Comparison of ENCODE assay signal across 8 cellular contexts in genomic region chr4:13541720-13542576, GRCh38. TPM values are rescaled to one million over a fixed set of nuclear protein-coding genes. Genes with fewer than 3 reads are reported as not detected.
DNase-seq lines count a peak whose midpoint lies in the region; ATAC-seq and TF ChIP-seq lines count a peak whose summit lies in the region.

No MANE protein-coding gene starts in this region.

- H3F3A ChIP-seq in neural progenitor cell (ENCODE audit: low read depth), result peaks cover 38% of the 10 kb centered on the region
- H3F3A ChIP-seq in GM23248 (ENCODE audit: insufficient read depth), result no peaks in the 10 kb centered on the region

- H3K27ac ChIP-seq in ectodermal cell (ENCODE audit: insufficient read depth, low read depth, low read length, poor library complexity, severe bottlenecking), result no peak overlapping the region
- H3K27ac ChIP-seq in neural progenitor cell, result no peak overlapping the region
- H3K27ac ChIP-seq in GM23248, result no peak overlapping the region

- H3K9me3 ChIP-seq in ectodermal cell (ENCODE audit: control insufficient read depth, low read length) (no peaks in the 10 kb centered on the region), neural progenitor cell (ENCODE audit: low read depth) (no peaks in the 10 kb centered on the region), GM23248 (ENCODE audit: low read depth) (no peaks in the 10 kb centered on the region)

- H3K4me1 ChIP-seq in ectodermal cell (ENCODE audit: control insufficient read depth, insufficient read depth, low read length) (no peaks in the 10 kb centered on the region), neural progenitor cell (no peaks in the 10 kb centered on the region), GM23248 (ENCODE audit: insufficient read depth) (no peaks in the 10 kb centered on the region; the same call in 1 of the 2 replicates)

- no peaks in the 10 kb centered on the region for H3K79me2 ChIP-seq in neural progenitor cell (ENCODE audit: low read depth)
- H3K79me2 ChIP-seq in GM23248 (ENCODE audit: insufficient read depth), result no peaks in the 10 kb centered on the region

- DNase-seq in DMS 273 (lab: John Stamatoyannopoulos, UW; ENCODE audit: unreplicated experiment) (peak; percentile 81), DMS 273 treated with DMSO at 0.1 percent for 48 hours (lab: John Stamatoyannopoulos, UW) (no peak), neural progenitor cell (ENCODE audit: low spot score) (peak; percentile 69), NCI-H446 (lab: John Stamatoyannopoulos, UW) (no peak), GM23248 (no peak)

- peaks cover 15 to 24% (median 18%) of the 10 kb centered on the region in 3 donors for H3K4me1 Mint-ChIP-seq in IgD-negative memory B cell
- peaks cover 36% of the 10 kb centered on the region for H3K4me1 Mint-ChIP-seq in neural progenitor cell

- H3K4me2 ChIP-seq in neural progenitor cell, result peak overlapping the region; percentile 62
- no peak overlapping the region for H3K4me2 ChIP-seq in GM23248 (ENCODE audit: unreplicated experiment)

- H3K9ac ChIP-seq in neural progenitor cell (no peak overlapping the region), GM23248 (no peak overlapping the region)

- no peaks in the 10 kb centered on the region for H3K36me3 ChIP-seq in ectodermal cell (ENCODE audit: control insufficient read depth, insufficient read depth, low read length)
- no peaks in the 10 kb centered on the region for H3K36me3 ChIP-seq in neural progenitor cell
- H3K36me3 ChIP-seq in GM23248 (ENCODE audit: low read depth), result no peaks in the 10 kb centered on the region

- TF ChIP-seq CTCF in neural progenitor cell (IDR thresholded peaks at IDR 0.05), result peak; percentile 49

- peaks cover 2 to 7% (median 4%) of the 10 kb centered on the region in 3 donors for H3K9me3 Mint-ChIP-seq in IgD-negative memory B cell
- peaks cover 8% of the 10 kb centered on the region for H3K9me3 Mint-ChIP-seq in neural progenitor cell

- H3K9me2 ChIP-seq in GM23248 (ENCODE audit: insufficient read depth), result no peaks in the 10 kb centered on the region

- H3K4me3 ChIP-seq in ectodermal cell (ENCODE audit: insufficient read depth, low read depth, low read length) (peak overlapping the region; percentile 7), neural progenitor cell (peak overlapping the region; percentile 15), GM23248 (no peak overlapping the region)

- WGBS in ectodermal cell, 2 experiments, result 34 to 38% methylated on average over 79 of the region's 79 CpGs
- 69 to 73% methylated on average over 36 to 79 of the region's 79 CpGs for WGBS in GM23248 (ENCODE audit: low coverage in 1 of 2, low lambda C conversion rate in 2 of 2, missing lambda C conversion rate in 2 of 2), 2 experiments

- H3K36me3 Mint-ChIP-seq in IgD-negative memory B cell (peaks cover 6% of the 10 kb centered on the region), neural progenitor cell (peaks cover 5% of the 10 kb centered on the region)

- peaks cover 69% of the 10 kb centered on the region for H3K27me3 Mint-ChIP-seq in IgD-negative memory B cell
- H3K27me3 Mint-ChIP-seq in neural progenitor cell (ENCODE audit: insufficient read depth, low read depth), result peaks cover 81% of the 10 kb centered on the region

- H3K27me3 ChIP-seq in ectodermal cell (ENCODE audit: control insufficient read depth, insufficient read depth, low read length, poor library complexity, severe bottlenecking) (peaks cover 100% of the 10 kb centered on the region), neural progenitor cell (peaks cover 100% of the 10 kb centered on the region), GM23248 (replicated peaks; ENCODE audit: insufficient read depth) (peaks cover 74% of the 10 kb centered on the region)

- in situ Hi-C loops in GM23248 (cut with MboI), result no loop called here

- peak overlapping the region; percentile 86 to 95 (median 92) for H3K27ac Mint-ChIP-seq in IgD-negative memory B cell
- H3K27ac Mint-ChIP-seq in neural progenitor cell, result no peak overlapping the region

- H3K4me3 Mint-ChIP-seq in IgD-negative memory B cell, result peak overlapping the region in 3 of 4 donors; percentile 48 to 80 (median 74)
- peak overlapping the region; percentile 77 for H3K4me3 Mint-ChIP-seq in neural progenitor cell

- no peak for ATAC-seq in HG03108 (IDR thresholded peaks at IDR 0.05; ENCODE audit: unreplicated experiment)

- peak overlapping the region; percentile 14 for H2AFZ ChIP-seq in neural progenitor cell (replicated peaks)
- H2AFZ ChIP-seq in GM23248, result no peak overlapping the region

- peaks cover 86% of the 10 kb centered on the region for H4K20me1 ChIP-seq in neural progenitor cell (ENCODE audit: low read depth)
- no peaks in the 10 kb centered on the region for H4K20me1 ChIP-seq in GM23248 (ENCODE audit: insufficient read depth)

RNA-seq across cellular contexts. Expression of gene NKX3-2, which starts 2.4 kb away (rescaled TPM):
- polyA plus RNA-seq in IgD-negative memory B cell, result not detected
- 2.0 TPM for polyA plus RNA-seq in ectodermal cell (2013, experiment 1 of 4)
- polyA plus RNA-seq in ectodermal cell (2013, experiment 2 of 4), result 1.3 TPM
- 1.8 TPM for polyA plus RNA-seq in ectodermal cell (2013, experiment 3 of 4)
- polyA plus RNA-seq in ectodermal cell (2013, experiment 4 of 4), result 1.6 TPM
- total RNA-seq in neural progenitor cell (ENCODE audit: low replicate concordance), result 0.40 TPM in 1 of 2 replicates, not detected in the other
- under 0.01 and 0.13 TPM in 2 replicates for total RNA-seq in GM23248 (2014; rRNA removed; shearing (Covaris generic))
- polyA plus RNA-seq in GM23248 (2016; fragmentation: Nextera tagmentation; extraction: Ambion mirVana), result not detected in 2 replicates

RNA-seq across cellular contexts. Expression of gene RAB28, which starts 57.8 kb away (rescaled TPM):
- polyA plus RNA-seq in IgD-negative memory B cell (12.1 TPM), GM23248 (2016; fragmentation: Nextera tagmentation; extraction: Ambion mirVana) (23.5 and 26.5 TPM in 2 replicates)
- 35.4 TPM for polyA plus RNA-seq in ectodermal cell (2013, experiment 1 of 4)
- 36.0 TPM for polyA plus RNA-seq in ectodermal cell (2013, experiment 2 of 4)
- polyA plus RNA-seq in ectodermal cell (2013, experiment 3 of 4), result 34.0 TPM
- polyA plus RNA-seq in ectodermal cell (2013, experiment 4 of 4), result 38.4 TPM
- 49.6 and 67.3 TPM in 2 replicates for total RNA-seq in neural progenitor cell (ENCODE audit: low replicate concordance)
- total RNA-seq in GM23248 (2014; rRNA removed; shearing (Covaris generic)), result 16.4 and 18.9 TPM in 2 replicates

Comparison
In these comparisons a context has a peak if more than half of its experiments do, and no peak if none do; other contexts are left out.
1. DNase-seq: peak in DMS 273 (single experiment) and neural progenitor cell (single experiment); none in DMS 273 treated with DMSO at 0.1 percent for 48 hours (single experiment), NCI-H446 (0 of 2) and GM23248 (single experiment).